Comparison of ENCODE assay signal across 11 cellular contexts in the genomic region with DNA sequence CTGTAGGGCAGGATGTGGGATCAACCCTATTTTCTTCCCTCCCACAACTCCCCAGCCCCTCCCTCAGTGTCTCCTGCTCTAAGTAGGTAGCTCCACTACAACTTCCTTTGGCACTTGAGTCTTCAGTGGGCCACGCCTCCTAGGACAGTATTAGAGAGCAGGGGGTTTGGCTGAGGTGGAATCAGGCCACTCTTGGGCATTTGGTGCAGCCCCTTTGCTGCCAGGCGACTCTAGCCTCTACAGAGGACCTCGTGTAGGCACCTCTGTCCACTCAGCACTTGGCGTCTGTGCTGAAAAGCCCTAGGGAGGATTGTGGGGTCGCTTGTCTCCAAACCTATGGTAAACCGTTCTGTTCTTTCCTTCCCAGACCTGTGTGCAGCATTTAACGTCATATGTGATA. TPM values are rescaled to one million over a fixed set of nuclear protein-coding genes. Genes with fewer than 3 reads are reported as not detected.
DNase-seq lines count a peak whose midpoint lies in the region; ATAC-seq and TF ChIP-seq lines count a peak whose summit lies in the region.
"Had no signal": no experiment of that assay in that cellular context is flagged by ENCODE, and none has a peak within 500 bp of the region (broad histone marks: within the 10 kb centered on the region; RNA-seq: fewer than 3 reads in every experiment).

No MANE protein-coding gene starts in this region.

- H3K4me3 ChIP-seq in cardiac muscle cell = no peak overlapping the region
- H3K4me3 ChIP-seq in upper lobe of right lung = no peak overlapping the region

- no peaks in the 10 kb centered on the region for H3K36me3 ChIP-seq in cardiac muscle cell
- peaks cover 35% of the 10 kb centered on the region for H3K36me3 ChIP-seq in upper lobe of right lung

- POLR2A ChIA-PET in activated CD8-positive, alpha-beta T cell treated with anti-CD3 and anti-CD28 coated beads for 36 hours (lab: Charles Lee) = interaction anchor here (1.3 kb wide), 1 partner anchor 10 kb away, joined by 3 read pairs; no protein-coding TSS in a partner anchor

- H3K27ac ChIP-seq in cardiac muscle cell (peak overlapping the region; percentile 65), upper lobe of right lung (no peak overlapping the region)
- H3K27ac ChIP-seq: lower lobe of right lung had no signal

- H3K4me1 ChIP-seq in cardiac muscle cell (ENCODE audit: low read depth) = peaks cover 14% of the 10 kb centered on the region
- H3K4me1 ChIP-seq in upper lobe of right lung = peaks cover 16% of the 10 kb centered on the region

- CTCF ChIA-PET in activated CD8-positive, alpha-beta T cell treated with anti-CD3 and anti-CD28 coated beads for 36 hours (lab: Charles Lee) = interaction anchor here (1.4 kb wide), 1 partner anchor 28 kb away, joined by 4 read pairs; no protein-coding TSS in a partner anchor

- H3K9me3 ChIP-seq in cardiac muscle cell (ENCODE audit: low read depth) (no peaks in the 10 kb centered on the region), upper lobe of right lung (no peaks in the 10 kb centered on the region)
- H3K9me3 ChIP-seq: lower lobe of right lung had no signal

- no peak for ATAC-seq in activated CD8-positive, alpha-beta T cell treated with anti-CD3 and anti-CD28 coated beads for 36 hours
- no peak for ATAC-seq in upper lobe of right lung
- no peak for ATAC-seq in HG03135 (IDR thresholded peaks at IDR 0.05; ENCODE audit: unreplicated experiment)
- no peak for ATAC-seq in GM21423 (IDR thresholded peaks at IDR 0.05; ENCODE audit: unreplicated experiment)
- ATAC-seq: lower lobe of right lung had no signal

- DNase-seq in cardiac muscle cell (ENCODE audit: low read depth in 1 of 2, low spot score in 1 of 2) (no peak), cardiac septum (ENCODE audit: low spot score) (no peak), endothelial cell (ENCODE audit: low spot score) (no peak), upper lobe of right lung (peak; percentile 44)
- DNase-seq in activated CD8-positive, alpha-beta T cell treated with anti-CD3 and anti-CD28 coated beads for 36 hours = peak; percentile 16
- DNase-seq in stimulated activated CD4-positive, alpha-beta T cell treated with anti-CD3 and anti-CD28 coated beads, Interleukin-12 subunit alpha, Interleukin-12 subunit beta, amount 100 ng/mL, for 4 hours = no peak
- DNase-seq: activated CD4-positive, CD25-positive, alpha-beta regulatory T cell; GOT3; lower lobe of right lung had no signal

- peaks cover 54% of the 10 kb centered on the region for H3K4me1 Mint-ChIP-seq in activated CD8-positive, alpha-beta T cell treated with anti-CD3 and anti-CD28 coated beads for 36 hours (ENCODE audit: low read depth)
- H3K4me1 Mint-ChIP-seq in endothelial cell (ENCODE audit: unreplicated experiment) = peaks cover 21% of the 10 kb centered on the region

- peak overlapping the region; percentile 97 for H3K4me3 Mint-ChIP-seq in activated CD8-positive, alpha-beta T cell treated with anti-CD3 and anti-CD28 coated beads for 36 hours
- H3K4me3 Mint-ChIP-seq in endothelial cell (ENCODE audit: unreplicated experiment) = peak overlapping the region; percentile 77

- no peaks in the 10 kb centered on the region for H3K27me3 ChIP-seq in cardiac muscle cell
- H3K27me3 ChIP-seq in upper lobe of right lung = no peaks in the 10 kb centered on the region

- peaks cover 50% of the 10 kb centered on the region for H3K36me3 Mint-ChIP-seq in activated CD8-positive, alpha-beta T cell treated with anti-CD3 and anti-CD28 coated beads for 36 hours (ENCODE audit: low read depth)
- peaks cover 12% of the 10 kb centered on the region for H3K36me3 Mint-ChIP-seq in endothelial cell (ENCODE audit: low read depth, unreplicated experiment)

- TF ChIP-seq CTCF in cardiac muscle cell (IDR thresholded peaks at IDR 0.05; ENCODE audit: low read depth, low read length) (no peak), endothelial cell (IDR thresholded peaks at IDR 0.05; ENCODE audit: unreplicated experiment) (no peak), upper lobe of right lung (IDR thresholded peaks at IDR 0.05) (no peak)
- no peak for TF ChIP-seq CTCF in activated CD8-positive, alpha-beta T cell treated with anti-CD3 and anti-CD28 coated beads for 36 hours (IDR thresholded peaks at IDR 0.05)

- H3K27me3 Mint-ChIP-seq in activated CD8-positive, alpha-beta T cell treated with anti-CD3 and anti-CD28 coated beads for 36 hours = no peaks in the 10 kb centered on the region
- peaks cover 13% of the 10 kb centered on the region for H3K27me3 Mint-ChIP-seq in endothelial cell (ENCODE audit: unreplicated experiment)

- H3K27ac Mint-ChIP-seq in activated CD8-positive, alpha-beta T cell treated with anti-CD3 and anti-CD28 coated beads for 36 hours = peak overlapping the region; percentile 98
- no peak overlapping the region for H3K27ac Mint-ChIP-seq in endothelial cell (ENCODE audit: unreplicated experiment)

- intact Hi-C loops in cardiac septum (cut with DNase I) (loop anchor here (10.0 kb wide), 1 partner anchor 69 kb away; a partner anchor contains a TSS), upper lobe of right lung (cut with DNase I) (no loop called here)
- intact Hi-C loops in activated CD8-positive, alpha-beta T cell treated with anti-CD3 and anti-CD28 coated beads for 36 hours (cut with micrococcal nuclease) = loop anchor here (10.0 kb wide), 1 partner anchor 59 kb away; no protein-coding TSS in a partner anchor

- H3K9me3 Mint-ChIP-seq in activated CD8-positive, alpha-beta T cell treated with anti-CD3 and anti-CD28 coated beads for 36 hours = no peaks in the 10 kb centered on the region
- no peaks in the 10 kb centered on the region for H3K9me3 Mint-ChIP-seq in endothelial cell (ENCODE audit: unreplicated experiment)

RNA-seq across cellular contexts. Expression of a gene that starts 2.7 kb away (rescaled TPM):
- total RNA-seq in cardiac muscle cell (30.1 and 34.0 TPM in 2 replicates), cardiac septum (8.6 TPM), endothelial cell (ENCODE audit: unreplicated experiment) (30.3 TPM), upper lobe of right lung (21.3 TPM)
- 34.8 and 37.1 TPM in 2 replicates for polyA plus RNA-seq in cardiac muscle cell
- 10 to 100 TPM; 27.6 to 29.6 TPM for total RNA-seq in activated CD8-positive, alpha-beta T cell treated with anti-CD3 and anti-CD28 coated beads for 36 hours

Comparison
In these comparisons a context has a peak if more than half of its experiments do, and no peak if none do; other contexts are left out.
1. DNase-seq: peak in activated CD8-positive, alpha-beta T cell treated with anti-CD3 and anti-CD28 coated beads for 36 hours (single experiment) and upper lobe of right lung (single experiment); none in cardiac muscle cell (0 of 2), cardiac septum (single experiment), endothelial cell (single experiment) and stimulated activated CD4-positive, alpha-beta T cell treated with anti-CD3 and anti-CD28 coated beads, Interleukin-12 subunit alpha, Interleukin-12 subunit beta, amount 100 ng/mL, for 4 hours (single experiment).